In the genomic region with DNA sequence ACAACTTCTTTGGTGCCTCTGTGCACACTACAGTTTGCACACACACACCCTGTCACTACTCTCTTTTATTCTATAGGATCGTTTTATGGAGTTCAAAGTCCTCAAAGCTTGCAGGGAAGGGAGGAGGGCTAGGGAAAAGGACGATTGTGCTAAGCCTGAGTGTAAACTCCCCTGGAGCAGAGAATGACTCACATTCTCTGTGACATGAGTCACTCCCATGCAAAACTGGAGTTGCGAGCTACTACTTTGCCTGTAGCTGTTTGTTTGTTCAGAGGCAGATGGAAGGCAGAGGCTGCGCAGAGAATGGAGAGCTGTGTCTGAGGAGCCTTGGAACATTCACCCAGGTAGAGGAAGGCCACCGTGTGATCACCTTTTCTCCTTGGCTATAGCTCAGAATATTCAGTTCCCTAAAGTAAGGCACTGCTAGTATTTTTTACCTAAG, we compare ENCODE assay signal across 8 cellular contexts.
DNase-seq lines count a peak whose midpoint lies in the region; ATAC-seq, FAIRE-seq and TF ChIP-seq lines count a peak whose summit lies in the region.

No MANE protein-coding gene starts in this region.

- no peaks in the 10 kb centered on the region for H3K4me1 ChIP-seq in right lobe of liver

- peak; percentile 24 for DNase-seq in COR-L47 (lab: John Stamatoyannopoulos, UW)
- peak; percentile 99 for DNase-seq in NCI-H526 (lab: John Stamatoyannopoulos, UW)
- DNase-seq in choroid plexus epithelial cell (ENCODE audit: low read depth) = peak; percentile 89
- DNase-seq in right lobe of liver = peak in 1 of 3 donors; percentile 21
- peak; percentile 81 for DNase-seq in urothelium cell line (ENCODE audit: low spot score)
- no peak for DNase-seq in NCI-H1092 (lab: John Stamatoyannopoulos, UW)

- ATAC-seq in GM19043 (IDR thresholded peaks at IDR 0.05; ENCODE audit: low read depth, unreplicated experiment) (peak; percentile 91), HG03108 (IDR thresholded peaks at IDR 0.05; ENCODE audit: unreplicated experiment) (peak; percentile 81), right lobe of liver (peak; percentile 39 to 98 (median 74))

- 29% methylated on average over 5 of the region's 5 CpGs for WGBS in right lobe of liver (ENCODE audit: insufficient coverage, low coverage, low lambda C conversion rate, missing lambda C conversion rate)

- TF ChIP-seq CTCF in choroid plexus epithelial cell (conservative IDR thresholded peaks at IDR 0.05; ENCODE audit: low read depth, low read length) (no peak), right lobe of liver (IDR thresholded peaks at IDR 0.05) (no peak)

- H3K4me3 ChIP-seq in choroid plexus epithelial cell (ENCODE audit: low read depth, low read length) (peak overlapping the region; percentile 10), right lobe of liver (no peak overlapping the region)

- no peak for FAIRE-seq in urothelium cell line (lab: Jason Lieb, UNC)

- TF ChIP-seq POLR2A in right lobe of liver (IDR thresholded peaks at IDR 0.05) = peak; percentile 49

- no peaks in the 10 kb centered on the region for H3K27me3 ChIP-seq in right lobe of liver

- H3K9me3 ChIP-seq in right lobe of liver = no peaks in the 10 kb centered on the region

- intact Hi-C loops in right lobe of liver (cut with DNase I) = no loop called here

- no peaks in the 10 kb centered on the region for H3K36me3 ChIP-seq in right lobe of liver

- H3K27ac ChIP-seq in right lobe of liver = no peak overlapping the region
